In genomic region chr11:119567667-119568582, GRCh38 we compare ENCODE assay signal across 8 cellular contexts.
DNase-seq lines count a peak whose midpoint lies in the region; ATAC-seq and TF ChIP-seq lines count a peak whose summit lies in the region.

No MANE protein-coding gene starts in this region.

- peak; percentile 67 for ATAC-seq in GM21825 (IDR thresholded peaks at IDR 0.05; ENCODE audit: unreplicated experiment)
- ATAC-seq in HG03045 (IDR thresholded peaks at IDR 0.05; ENCODE audit: unreplicated experiment): no peak
- no peak for ATAC-seq in GM19455 (IDR thresholded peaks at IDR 0.05; ENCODE audit: unreplicated experiment)

- H3K4me3 Mint-ChIP-seq in immature natural killer cell: no peak overlapping the region

- H3K4me1 Mint-ChIP-seq in immature natural killer cell: peaks cover 0 to 5% of the 10 kb centered on the region in 2 donors

- H3K36me3 Mint-ChIP-seq in immature natural killer cell: no peaks in the 10 kb centered on the region

- no peak overlapping the region for H3K4me3 ChIP-seq in AG10803 (ENCODE audit: low read length)

- no peaks in the 10 kb centered on the region for H3K9me3 Mint-ChIP-seq in immature natural killer cell

- peaks cover 0 to 7% (median 4%) of the 10 kb centered on the region in 3 donors for H3K27me3 Mint-ChIP-seq in immature natural killer cell (ENCODE audit: low read depth in 3 of 3)

- DNase-seq in AG10803 (ENCODE audit: low read depth) (peak; percentile 89), NCI-H446 (lab: John Stamatoyannopoulos, UW) (peak; percentile 31 to 61), fibroblast of the conjunctiva (ENCODE audit: low read depth) (peak; percentile 59), stromal cell of bone marrow (ENCODE audit: low read depth) (peak; percentile 82), immature natural killer cell (no peak)

- TF ChIP-seq CTCF in AG10803 (conservative IDR thresholded peaks at IDR 0.05; ENCODE audit: low read length): no peak

- no peak overlapping the region for H3K27ac Mint-ChIP-seq in immature natural killer cell

Comparison
In these comparisons a context has a peak if more than half of its experiments do, and no peak if none do; other contexts are left out.
1. DNase-seq: peak in AG10803 (single experiment), NCI-H446 (2 of 2), fibroblast of the conjunctiva (single experiment) and stromal cell of bone marrow (single experiment); none in immature natural killer cell (0 of 3).